ENCODE assay signal across 14 cellular contexts in genomic region chr7:135673360-135673706, GRCh38. TPM values are rescaled to one million over a fixed set of nuclear protein-coding genes. Genes with fewer than 3 reads are reported as not detected.
DNase-seq lines count a peak whose midpoint lies in the region; TF ChIP-seq lines count a peak whose summit lies in the region.
"Had no signal": no experiment of that assay in that cellular context is flagged by ENCODE, and none has a peak within 500 bp of the region (broad histone marks: within the 10 kb centered on the region; RNA-seq: fewer than 3 reads in every experiment).

No MANE protein-coding gene starts in this region.

- H3K27ac Mint-ChIP-seq in nephron progenitor cell = peak overlapping the region; percentile 4
- H3K27ac Mint-ChIP-seq in CD8-positive, alpha-beta memory T cell = no peak overlapping the region

- H3K27me3 ChIP-seq in GM23248 (replicated peaks; ENCODE audit: insufficient read depth) = no peaks in the 10 kb centered on the region
- H3K27me3 ChIP-seq in CD8-positive, alpha-beta memory T cell (ENCODE audit: insufficient read depth, low read length, poor library complexity, severe bottlenecking) = no peaks in the 10 kb centered on the region
- H3K27me3 ChIP-seq: dorsolateral prefrontal cortex had no signal

- CTCF ChIA-PET in CD8-positive, alpha-beta memory T cell (lab: Charles Lee) = interaction anchor here (1.5 to 2.1 kb wide), 2 partner anchors 11 kb away, joined by 3 to 16 read pairs; partner anchors contain the start of gene STMP1

- H3K9me2 ChIP-seq in GM23248 (ENCODE audit: insufficient read depth) = no peaks in the 10 kb centered on the region

- peaks cover 25% of the 10 kb centered on the region for H3K4me1 Mint-ChIP-seq in nephron progenitor cell
- H3K4me1 Mint-ChIP-seq in CD8-positive, alpha-beta memory T cell = peaks cover 17 to 35% (median 35%) of the 10 kb centered on the region in 3 donors

- H3K27ac ChIP-seq in GM23248 (peak overlapping the region; percentile 47), SK-N-MC (peak overlapping the region; percentile 83), caudate nucleus (ENCODE audit: low read depth, low read length) (no peak overlapping the region)
- no peak overlapping the region for H3K27ac ChIP-seq in CD8-positive, alpha-beta memory T cell (ENCODE audit: low read depth, low read length)
- H3K27ac ChIP-seq: KMS-11 had no signal

- peaks cover 41% of the 10 kb centered on the region for H3K36me3 Mint-ChIP-seq in nephron progenitor cell (ENCODE audit: low read depth)
- H3K36me3 Mint-ChIP-seq in CD8-positive, alpha-beta memory T cell = peaks cover 8 to 62% (median 26%) of the 10 kb centered on the region in 3 donors

- peak overlapping the region; percentile 30; the same call in 1 of the 2 replicates for H3K9ac ChIP-seq in GM23248
- H3K9ac ChIP-seq in SK-N-MC (ENCODE audit: insufficient read length) = peak overlapping the region; percentile 32
- H3K9ac ChIP-seq: KMS-11 had no signal

- POLR2A ChIA-PET in CD8-positive, alpha-beta memory T cell (lab: Charles Lee) = no interaction called here

- no peak overlapping the region for H3K4me3 Mint-ChIP-seq in nephron progenitor cell
- no peak overlapping the region for H3K4me3 Mint-ChIP-seq in CD8-positive, alpha-beta memory T cell

- TF ChIP-seq CTCF in epithelial cell of esophagus (IDR thresholded peaks at IDR 0.05; ENCODE audit: insufficient read depth, low read depth, low read length, missing control alignments) (no peak), nephron progenitor cell (IDR thresholded peaks at IDR 0.05) (no peak)

- H3K9me3 Mint-ChIP-seq in nephron progenitor cell = peaks cover 7% of the 10 kb centered on the region
- no peaks in the 10 kb centered on the region for H3K9me3 Mint-ChIP-seq in CD8-positive, alpha-beta memory T cell

- WGBS in GM23248 (ENCODE audit: low coverage in 1 of 2, low lambda C conversion rate in 2 of 2, missing lambda C conversion rate in 2 of 2), 2 experiments = 42 to 44% methylated on average over 6 of the region's 6 CpGs

- H3K27me3 Mint-ChIP-seq in nephron progenitor cell (ENCODE audit: low read depth, poor library complexity) = no peaks in the 10 kb centered on the region
- no peaks in the 10 kb centered on the region for H3K27me3 Mint-ChIP-seq in CD8-positive, alpha-beta memory T cell

- in situ Hi-C loops in GM23248 (cut with MboI) = loop anchor here (10.0 kb wide), 1 partner anchor 121 kb away; no protein-coding TSS in a partner anchor

- peaks cover 96% of the 10 kb centered on the region for H3K79me2 ChIP-seq in GM23248 (ENCODE audit: insufficient read depth)

- no peaks in the 10 kb centered on the region for H4K20me1 ChIP-seq in GM23248 (ENCODE audit: insufficient read depth)

- H3K36me3 ChIP-seq in GM23248 (ENCODE audit: low read depth) (peaks cover 8% of the 10 kb centered on the region), SK-N-MC (ENCODE audit: insufficient read depth, low read length) (peaks cover 58% of the 10 kb centered on the region)
- H3K36me3 ChIP-seq in CD8-positive, alpha-beta memory T cell (ENCODE audit: insufficient read depth, low read length) = no peaks in the 10 kb centered on the region

- peaks cover 49% of the 10 kb centered on the region for H3K4me1 ChIP-seq in GM23248 (ENCODE audit: insufficient read depth)
- H3K4me1 ChIP-seq in CD8-positive, alpha-beta memory T cell (ENCODE audit: insufficient read depth, low read length) = no peaks in the 10 kb centered on the region

- DNase-seq in GM23248 (peak; percentile 69), SK-N-MC (ENCODE audit: low read depth, low spot score) (no peak), epithelial cell of esophagus (ENCODE audit: low read depth) (peak; percentile 55), nephron progenitor cell (no peak), caudate nucleus (lab: John Stamatoyannopoulos, UW) (no peak), Ammon's horn (ENCODE audit: low spot score) (no peak), iPS-NIHi7 (ENCODE audit: extremely low spot score) (no peak)
- no peak for DNase-seq in CD8-positive, alpha-beta memory T cell
- DNase-seq: activated CD8-positive, alpha-beta memory T cell treated with anti-CD3 and anti-CD28 coated beads for 24 hours; activated naive CD4-positive, alpha-beta T cell treated with Interleukin-2 at 50 U/mL for 16 hours; dorsolateral prefrontal cortex; T1000 had no signal

- H3K9me3 ChIP-seq in GM23248 (ENCODE audit: low read depth) (no peaks in the 10 kb centered on the region), SK-N-MC (ENCODE audit: low read depth, low read length) (no peaks in the 10 kb centered on the region)
- H3K9me3 ChIP-seq in CD8-positive, alpha-beta memory T cell (ENCODE audit: low read length) = no peaks in the 10 kb centered on the region

- H3F3A ChIP-seq in GM23248 (ENCODE audit: insufficient read depth) = peaks cover 36% of the 10 kb centered on the region

- peak overlapping the region; percentile 15; the same call in 1 of the 2 replicates for H3K4me3 ChIP-seq in GM23248
- H3K4me3 ChIP-seq in SK-N-MC = peak overlapping the region; percentile 20; the same call in 1 of the 2 replicates
- H3K4me3 ChIP-seq in epithelial cell of esophagus (ENCODE audit: low read length) = no peak overlapping the region
- no peak overlapping the region for H3K4me3 ChIP-seq in CD8-positive, alpha-beta memory T cell (ENCODE audit: low read length)
- H3K4me3 ChIP-seq: dorsolateral prefrontal cortex, lung had no signal

- H2AFZ ChIP-seq in GM23248 = no peak overlapping the region

- peak overlapping the region; percentile 61 for H3K4me2 ChIP-seq in GM23248 (ENCODE audit: unreplicated experiment)
- H3K4me2 ChIP-seq: KMS-11 had no signal

RNA-seq across cellular contexts. Expression of gene STMP1, which starts 11.0 kb away (rescaled TPM):
- total RNA-seq in GM23248 (2014; rRNA removed; shearing (Covaris generic)) = 11.3 and 16.9 TPM in 2 replicates
- polyA plus RNA-seq in GM23248 (2016; fragmentation: Nextera tagmentation; extraction: Ambion mirVana) = 93.2 and 97.0 TPM in 2 replicates
- total RNA-seq in CD8-positive, alpha-beta memory T cell = 10 to 100 TPM; 25.7 to 26.1 TPM
- 54.2 TPM for polyA plus RNA-seq in CD8-positive, alpha-beta memory T cell

RNA-seq across cellular contexts. Expression of gene SLC13A4, which starts 54.7 kb away (rescaled TPM):
- total RNA-seq in GM23248 (2014; rRNA removed; shearing (Covaris generic)) = 0.11 TPM in 1 of 2 replicates, not detected in the other
- 0.62 and 1.9 TPM in 2 replicates for polyA plus RNA-seq in GM23248 (2016; fragmentation: Nextera tagmentation; extraction: Ambion mirVana)
- total RNA-seq in CD8-positive, alpha-beta memory T cell = not detected
- not detected for polyA plus RNA-seq in CD8-positive, alpha-beta memory T cell

Comparison
In these comparisons a context has a peak if more than half of its experiments do, and no peak if none do; other contexts are left out.
1. DNase-seq: peak in GM23248 (single experiment) and epithelial cell of esophagus (single experiment); none in SK-N-MC (single experiment), nephron progenitor cell (single experiment), caudate nucleus (0 of 61), Ammon's horn (single experiment), CD8-positive, alpha-beta memory T cell (0 of 5) and iPS-NIHi7 (single experiment).
2. H3K27ac ChIP-seq: peak in GM23248 (single experiment) and SK-N-MC (single experiment); none in caudate nucleus (single experiment) and CD8-positive, alpha-beta memory T cell (single experiment).
3. H3K4me3 ChIP-seq: peak in GM23248 (single experiment) and SK-N-MC (single experiment); none in epithelial cell of esophagus (single experiment) and CD8-positive, alpha-beta memory T cell (single experiment).